In genomic region chr2:67752964-67753363, GRCh38 we compare ENCODE assay signal across 18 cellular contexts.
DNase-seq lines count a peak whose midpoint lies in the region; ATAC-seq, FAIRE-seq and TF ChIP-seq lines count a peak whose summit lies in the region.
"Had no signal": no experiment of that assay in that cellular context is flagged by ENCODE, and none has a peak within 500 bp of the region (broad histone marks: within the 10 kb centered on the region; RNA-seq: fewer than 3 reads in every experiment).

No MANE protein-coding gene starts in this region.

- intact Hi-C loops in mammary epithelial cell (cut with micrococcal nuclease) = no loop called here

- H3K4me1 ChIP-seq in mammary epithelial cell (ENCODE audit: insufficient read depth, low read length) (peaks cover 7% of the 10 kb centered on the region), keratinocyte (ENCODE audit: control insufficient read depth, extremely low read depth, insufficient read depth, low read length) (peaks cover 9% of the 10 kb centered on the region)
- H3K4me1 ChIP-seq: A549, suprapubic skin had no signal

- H3K9ac ChIP-seq in mammary epithelial cell (ENCODE audit: insufficient read depth, low read length) (no peak overlapping the region), keratinocyte (ENCODE audit: control insufficient read depth, extremely low read depth, insufficient read depth, low read length) (no peak overlapping the region)

- H3K27me3 ChIP-seq in AG04450 (ENCODE audit: control insufficient read depth, insufficient read depth, low read length) = no peaks in the 10 kb centered on the region
- no peaks in the 10 kb centered on the region for H3K27me3 ChIP-seq in mammary epithelial cell (ENCODE audit: insufficient read depth, low read length)
- no peaks in the 10 kb centered on the region for H3K27me3 ChIP-seq in keratinocyte (ENCODE audit: control insufficient read depth, extremely low read depth, insufficient read depth, low read length)
- H3K27me3 ChIP-seq: cardiac muscle cell, suprapubic skin had no signal

- FAIRE-seq in keratinocyte (lab: Jason Lieb, UNC) = peak; percentile 49
- FAIRE-seq: A549, kidney had no signal

- 40% methylated on average over 1 of the region's 1 CpG for WGBS in mammary epithelial cell (ENCODE audit: low coverage, missing lambda C conversion rate)

- H2AFZ ChIP-seq in mammary epithelial cell (ENCODE audit: low read depth, low read length) (no peak overlapping the region), keratinocyte (ENCODE audit: control insufficient read depth, low read length) (no peak overlapping the region)

- H3K4me3 Mint-ChIP-seq in mesothelial cell of epicardium = no peak overlapping the region
- H3K4me3 Mint-ChIP-seq: activated CD8-positive, alpha-beta memory T cell treated with anti-CD3 and anti-CD28 coated beads, Interleukin-2, amount 10 ng/mL, durations not matched to agents 7 days and 5 days; effector memory CD8-positive, alpha-beta T cell; WTC11 had no signal

- ATAC-seq in GM21381 (IDR thresholded peaks at IDR 0.05; ENCODE audit: unreplicated experiment) = no peak
- ATAC-seq: A549; activated CD8-positive, alpha-beta memory T cell treated with anti-CD3 and anti-CD28 coated beads, Interleukin-2, amount 10 ng/mL, durations not matched to agents 7 days and 5 days; effector memory CD8-positive, alpha-beta T cell; WTC11 had no signal

- H3K4me2 ChIP-seq in mammary epithelial cell (ENCODE audit: insufficient read depth, low read depth, low read length) = no peak overlapping the region
- H3K4me2 ChIP-seq in keratinocyte (ENCODE audit: control insufficient read depth, extremely low read depth, insufficient read depth, low read depth, low read length) = no peak overlapping the region
- H3K4me2 ChIP-seq: A549 had no signal

- H3K36me3 Mint-ChIP-seq in mesothelial cell of epicardium = no peaks in the 10 kb centered on the region
- H3K36me3 Mint-ChIP-seq: activated CD8-positive, alpha-beta memory T cell treated with anti-CD3 and anti-CD28 coated beads, Interleukin-2, amount 10 ng/mL, durations not matched to agents 7 days and 5 days; WTC11 had no signal

- CTCF ChIA-PET in AG04450 (lab: Charles Lee) (no interaction called here), mammary epithelial cell (lab: Charles Lee; ENCODE audit: low non-redundant PET) (interaction anchor here (0.6 kb wide), 2 partner anchors 172 to 279 kb away, joined by 4 read pairs; no protein-coding TSS in a partner anchor)

- no peaks in the 10 kb centered on the region for H3K9me1 ChIP-seq in keratinocyte (ENCODE audit: control insufficient read depth, extremely low read depth, insufficient read depth, low read length)

- H3K4me3 ChIP-seq in AG04450 (ENCODE audit: low read depth, low read length) (no peak overlapping the region), mammary epithelial cell (replicated peaks in 1 of 3; ENCODE audit: insufficient read depth in 1 of 3, low read depth in 2 of 3, low read length in 3 of 3) (no peak overlapping the region), keratinocyte (ENCODE audit: control insufficient read depth in 2 of 3, extremely low read depth in 1 of 3, insufficient read depth in 2 of 3, low read depth in 1 of 3, low read length in 3 of 3) (no peak overlapping the region)
- H3K4me3 ChIP-seq: A549, cardiac muscle cell, suprapubic skin had no signal

- DNase-seq in AG04450 (ENCODE audit: low read depth, low spot score) = peak; percentile 89
- peak; percentile 37 for DNase-seq in HT1080 (ENCODE audit: low read depth)
- peak; percentile 68 for DNase-seq in mammary epithelial cell
- DNase-seq in keratinocyte (ENCODE audit: low read depth, low spot score) = peak; percentile 44
- no peak for DNase-seq in SKM-1 treated with dmso at 0.1 percent for 144 hours (lab: John Stamatoyannopoulos, UW; ENCODE audit: unreplicated experiment)
- no peak for DNase-seq in activated CD4-positive, alpha-beta T cell treated with anti-CD3 and anti-CD28 coated beads for 48 hours
- no peak for DNase-seq in mesothelial cell of epicardium (ENCODE audit: low spot score in 2 of 2, unreplicated experiment in 2 of 2)
- DNase-seq: activated CD8-positive, alpha-beta memory T cell treated with anti-CD3 and anti-CD28 coated beads, Interleukin-2, amount 10 ng/mL, durations not matched to agents 7 days and 5 days; activated naive CD4-positive, alpha-beta T cell; effector memory CD8-positive, alpha-beta T cell; glutamatergic neuron; kidney; NCI-H748 treated with DMSO at 0.1 percent for 48 hours had no signal

- H3K79me2 ChIP-seq in mammary epithelial cell (ENCODE audit: insufficient read depth, low read length) (no peaks in the 10 kb centered on the region), keratinocyte (ENCODE audit: control insufficient read depth, insufficient read depth, low read length) (no peaks in the 10 kb centered on the region)

- in situ Hi-C loops in mammary epithelial cell (cut with MboI; ENCODE audit: low sequenced_read_pairs in 2 of 2) = no loop called here

- H3K27me3 Mint-ChIP-seq in mesothelial cell of epicardium (ENCODE audit: low read depth) = peaks cover 3% of the 10 kb centered on the region
- H3K27me3 Mint-ChIP-seq: activated CD8-positive, alpha-beta memory T cell treated with anti-CD3 and anti-CD28 coated beads, Interleukin-2, amount 10 ng/mL, durations not matched to agents 7 days and 5 days had no signal

- H3K9me3 Mint-ChIP-seq in mesothelial cell of epicardium = no peaks in the 10 kb centered on the region
- H3K9me3 Mint-ChIP-seq: effector memory CD8-positive, alpha-beta T cell; WTC11 had no signal

- peaks cover 21% of the 10 kb centered on the region for H3K4me1 Mint-ChIP-seq in mesothelial cell of epicardium
- H3K4me1 Mint-ChIP-seq: activated CD8-positive, alpha-beta memory T cell treated with anti-CD3 and anti-CD28 coated beads, Interleukin-2, amount 10 ng/mL, durations not matched to agents 7 days and 5 days had no signal

- no peak overlapping the region for H3K27ac Mint-ChIP-seq in mesothelial cell of epicardium
- H3K27ac Mint-ChIP-seq: activated CD8-positive, alpha-beta memory T cell treated with anti-CD3 and anti-CD28 coated beads, Interleukin-2, amount 10 ng/mL, durations not matched to agents 7 days and 5 days; effector memory CD8-positive, alpha-beta T cell; WTC11 had no signal

- H3K9me3 ChIP-seq in AG04450 (ENCODE audit: control insufficient read depth, insufficient read depth, low read length) (no peaks in the 10 kb centered on the region), mammary epithelial cell (replicated peaks; ENCODE audit: insufficient read depth, low read length) (no peaks in the 10 kb centered on the region), keratinocyte (ENCODE audit: control insufficient read depth, low read depth, low read length) (no peaks in the 10 kb centered on the region)
- H3K9me3 ChIP-seq: A549, suprapubic skin had no signal

- H3K36me3 ChIP-seq in mammary epithelial cell (ENCODE audit: insufficient read depth, low read length) (no peaks in the 10 kb centered on the region), keratinocyte (ENCODE audit: control insufficient read depth in 2 of 2, extremely low read depth in 1 of 2, insufficient read depth in 2 of 2, low read length in 2 of 2) (no peaks in the 10 kb centered on the region)
- H3K36me3 ChIP-seq: cardiac muscle cell, suprapubic skin had no signal

- H4K20me1 ChIP-seq in mammary epithelial cell (ENCODE audit: insufficient read depth, low read length) = no peaks in the 10 kb centered on the region
- H4K20me1 ChIP-seq in keratinocyte (ENCODE audit: control insufficient read depth, extremely low read depth, insufficient read depth, low read length) = no peaks in the 10 kb centered on the region

- no TSS peak for BruUV-seq in mammary epithelial cell (replicated peaks; lab: Mats Ljungman, UMichigan)

- POLR2A ChIA-PET in AG04450 (lab: Yijun Ruan, JAX) = no interaction called here

- TF ChIP-seq CTCF in AG04450 (IDR thresholded peaks at IDR 0.05; ENCODE audit: low read depth, low read length) = no peak
- TF ChIP-seq CTCF in mammary epithelial cell (conservative IDR thresholded peaks at IDR 0.05 in 1 of 2, IDR thresholded peaks at IDR 0.05 in 1 of 2; ENCODE audit: extremely low read depth in 1 of 2, insufficient read depth in 1 of 2, low read depth in 1 of 2, low read length in 2 of 2) = no peak
- no peak for TF ChIP-seq CTCF in keratinocyte (optimal IDR thresholded peaks at IDR 0.05 in 1 of 3, IDR thresholded peaks at IDR 0.05 in 1 of 3, conservative IDR thresholded peaks at IDR 0.05 in 1 of 3; ENCODE audit: extremely low read depth in 1 of 3, insufficient read depth in 2 of 3, low read length in 3 of 3)
- TF ChIP-seq CTCF in mesothelial cell of epicardium (IDR thresholded peaks at IDR 0.05; ENCODE audit: unreplicated experiment) = no peak

- dilution Hi-C loops in mammary epithelial cell (cut with HindIII; ENCODE audit: low sequenced_read_pairs) = no loop called here
- dilution Hi-C loops in keratinocyte (cut with MboI; ENCODE audit: extremely low pct_ligation_motif_present, low sequenced_read_pairs) = no loop called here

- H3K27ac ChIP-seq in AG04450 (ENCODE audit: low read depth, low read length) (no peak overlapping the region), mammary epithelial cell (ENCODE audit: insufficient read depth, low read depth, low read length) (no peak overlapping the region), keratinocyte (ENCODE audit: control insufficient read depth, insufficient read depth, low read length) (no peak overlapping the region)
- H3K27ac ChIP-seq: A549, cardiac muscle cell, suprapubic skin had no signal

Comparison
In these comparisons a context has a peak if more than half of its experiments do, and no peak if none do; other contexts are left out.
1. DNase-seq: peak in AG04450 (single experiment), HT1080 (single experiment), mammary epithelial cell (single experiment) and keratinocyte (single experiment); none in SKM-1 treated with dmso at 0.1 percent for 144 hours (single experiment), activated CD4-positive, alpha-beta T cell treated with anti-CD3 and anti-CD28 coated beads for 48 hours (single experiment) and mesothelial cell of epicardium (0 of 2).